8 cellular contexts compared by ENCODE assay signal in the genomic region with DNA sequence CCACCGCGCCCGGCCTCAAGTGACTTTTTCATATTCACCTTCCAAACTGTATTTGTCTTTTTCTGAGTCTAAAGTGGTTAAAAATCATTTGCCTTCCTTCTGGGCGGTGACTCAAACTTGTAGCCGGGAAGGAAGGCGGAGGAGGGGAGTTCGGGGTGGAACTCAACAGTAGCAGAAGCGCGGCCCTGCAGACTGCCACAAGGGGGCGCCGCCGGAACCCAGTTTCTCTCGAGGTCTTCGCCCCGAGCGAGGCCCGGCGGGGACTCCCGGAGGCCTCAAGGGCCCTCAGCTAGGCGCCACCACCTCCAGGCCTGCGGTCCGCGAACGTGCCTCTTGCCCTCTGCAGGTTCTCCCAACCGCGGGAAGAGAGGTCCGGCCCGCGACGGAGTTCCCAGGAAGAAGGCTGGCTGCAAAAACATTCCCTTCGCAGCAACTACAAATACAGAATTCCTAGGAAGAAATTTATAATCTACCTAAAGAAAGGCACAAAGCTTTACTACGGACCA. TPM values are rescaled to one million over a fixed set of nuclear protein-coding genes. Genes with fewer than 3 reads are reported as not detected.
DNase-seq lines count a peak whose midpoint lies in the region; ATAC-seq lines count a peak whose summit lies in the region.

No MANE protein-coding gene starts in this region.

- no peak overlapping the region for H2BK15ac ChIP-seq in mesendoderm (replicated peaks; ENCODE audit: low read depth)

- no peak overlapping the region for H2BK120ac ChIP-seq in mesendoderm (ENCODE audit: low read depth, low read length)

- DNase-seq in A172 (ENCODE audit: low spot score) (peak; percentile 65), NCI-H748 (lab: John Stamatoyannopoulos, UW; ENCODE audit: unreplicated experiment) (peak; percentile 65), mesendoderm (peak; percentile 93)
- peak; percentile 89 for DNase-seq in activated CD4-positive, alpha-beta memory T cell treated with anti-CD3 and anti-CD28 coated beads, Interleukin-2, amount 10 ng/mL, durations not matched to agents 7 days and 5 days
- peak; percentile 76 for DNase-seq in effector CD4-positive, alpha-beta T cell
- DNase-seq in stimulated activated CD8-positive, alpha-beta memory T cell treated with anti-CD3 and anti-CD28 coated beads, Interleukin-15, amount 100 ng/mL, for 24 hours (ENCODE audit: low read depth) = peak; percentile 91

- no peak overlapping the region for H3K23ac ChIP-seq in mesendoderm (ENCODE audit: low read length)

- ATAC-seq in GM18498 (IDR thresholded peaks at IDR 0.05; ENCODE audit: unreplicated experiment) (peak; percentile 90), HG02885 (IDR thresholded peaks at IDR 0.05; ENCODE audit: poor library complexity, unreplicated experiment) (peak; percentile 94)

- no peak overlapping the region for H2BK5ac ChIP-seq in mesendoderm (ENCODE audit: low read length)

- H3K4me3 Mint-ChIP-seq in activated CD4-positive, alpha-beta memory T cell treated with anti-CD3 and anti-CD28 coated beads, Interleukin-2, amount 10 ng/mL, durations not matched to agents 7 days and 5 days = no peak overlapping the region

- H3K79me1 ChIP-seq in mesendoderm (ENCODE audit: low read length) = no peaks in the 10 kb centered on the region

- H4K8ac ChIP-seq in mesendoderm (ENCODE audit: low read depth, low read length) = no peak overlapping the region

- no peaks in the 10 kb centered on the region for H3K4me1 ChIP-seq in mesendoderm (ENCODE audit: control insufficient read depth, low read depth, low read length)

- H3K79me2 ChIP-seq in mesendoderm (ENCODE audit: control insufficient read depth, insufficient read depth, low read length) = no peaks in the 10 kb centered on the region

- no peak overlapping the region for H3K56ac ChIP-seq in mesendoderm (ENCODE audit: low read length)

- H4K5ac ChIP-seq in mesendoderm (ENCODE audit: low read length) = no peak overlapping the region

- WGBS in mesendoderm (ENCODE audit: extremely low coverage, insufficient coverage, low lambda C conversion rate) = no CpG with 5 or more reads among the region's 32 CpGs

- H3K4ac ChIP-seq in mesendoderm (ENCODE audit: low read depth, low read length) = no peak overlapping the region

- H3K27me3 ChIP-seq in mesendoderm (ENCODE audit: insufficient read depth, low read length, poor library complexity) = no peaks in the 10 kb centered on the region

- no peak overlapping the region for H3K18ac ChIP-seq in mesendoderm (ENCODE audit: low read length)

- POLR2A ChIA-PET in activated CD4-positive, alpha-beta memory T cell treated with anti-CD3 and anti-CD28 coated beads, Interleukin-2, amount 10 ng/mL, durations not matched to agents 7 days and 5 days (lab: Charles Lee) = interaction anchor here (1.4 kb wide), 1 partner anchor 24 kb away, joined by 4 read pairs; no protein-coding TSS in a partner anchor

- H3K4me1 Mint-ChIP-seq in activated CD4-positive, alpha-beta memory T cell treated with anti-CD3 and anti-CD28 coated beads, Interleukin-2, amount 10 ng/mL, durations not matched to agents 7 days and 5 days = peaks cover 13% of the 10 kb centered on the region

- no peak overlapping the region for H2AK5ac ChIP-seq in mesendoderm (ENCODE audit: low read length)

- no peak overlapping the region for H3K27ac ChIP-seq in mesendoderm (ENCODE audit: low read depth, low read length)

- no peak overlapping the region for H3K4me3 ChIP-seq in mesendoderm (ENCODE audit: low read length)

- H3K9me3 Mint-ChIP-seq in activated CD4-positive, alpha-beta memory T cell treated with anti-CD3 and anti-CD28 coated beads, Interleukin-2, amount 10 ng/mL, durations not matched to agents 7 days and 5 days = no peaks in the 10 kb centered on the region

- peak overlapping the region; percentile 40 for H3K9ac ChIP-seq in mesendoderm (ENCODE audit: low read length)

- H3K27me3 Mint-ChIP-seq in activated CD4-positive, alpha-beta memory T cell treated with anti-CD3 and anti-CD28 coated beads, Interleukin-2, amount 10 ng/mL, durations not matched to agents 7 days and 5 days = peaks cover 61% of the 10 kb centered on the region

- H3K27ac Mint-ChIP-seq in activated CD4-positive, alpha-beta memory T cell treated with anti-CD3 and anti-CD28 coated beads, Interleukin-2, amount 10 ng/mL, durations not matched to agents 7 days and 5 days = no peak overlapping the region

- no peaks in the 10 kb centered on the region for H3K36me3 Mint-ChIP-seq in activated CD4-positive, alpha-beta memory T cell treated with anti-CD3 and anti-CD28 coated beads, Interleukin-2, amount 10 ng/mL, durations not matched to agents 7 days and 5 days (ENCODE audit: low read depth)

- no peaks in the 10 kb centered on the region for H3K36me3 ChIP-seq in mesendoderm (ENCODE audit: control insufficient read depth, insufficient read depth, low read length)

- no peak overlapping the region for H3K4me2 ChIP-seq in mesendoderm (ENCODE audit: low read length)

- CTCF ChIA-PET in activated CD4-positive, alpha-beta memory T cell treated with anti-CD3 and anti-CD28 coated beads, Interleukin-2, amount 10 ng/mL, durations not matched to agents 7 days and 5 days (lab: Charles Lee) = interaction anchor here (0.6 to 7.7 kb wide), 17 partner anchors 8 to 691 kb away, joined by 3 to 92 read pairs (median 5); no protein-coding TSS in a partner anchor

RNA-seq across cellular contexts. Expression of gene ITM2C, which starts 16.8 kb away (rescaled TPM):
- 52.0 and 53.4 TPM in 2 replicates for total RNA-seq in A172 (2014; rRNA removed; shearing (Covaris generic))
- total RNA-seq in activated CD4-positive, alpha-beta memory T cell treated with anti-CD3 and anti-CD28 coated beads, Interleukin-2, amount 10 ng/mL, durations not matched to agents 7 days and 5 days = 10 to 100 TPM; 25.4 to 26.8 TPM
- 368 TPM for polyA plus RNA-seq in mesendoderm (2013, experiment 1 of 2)
- polyA plus RNA-seq in mesendoderm (2013, experiment 2 of 2) = 373 TPM
